Comparison of ENCODE assay signal across 10 cellular contexts in the genomic region with DNA sequence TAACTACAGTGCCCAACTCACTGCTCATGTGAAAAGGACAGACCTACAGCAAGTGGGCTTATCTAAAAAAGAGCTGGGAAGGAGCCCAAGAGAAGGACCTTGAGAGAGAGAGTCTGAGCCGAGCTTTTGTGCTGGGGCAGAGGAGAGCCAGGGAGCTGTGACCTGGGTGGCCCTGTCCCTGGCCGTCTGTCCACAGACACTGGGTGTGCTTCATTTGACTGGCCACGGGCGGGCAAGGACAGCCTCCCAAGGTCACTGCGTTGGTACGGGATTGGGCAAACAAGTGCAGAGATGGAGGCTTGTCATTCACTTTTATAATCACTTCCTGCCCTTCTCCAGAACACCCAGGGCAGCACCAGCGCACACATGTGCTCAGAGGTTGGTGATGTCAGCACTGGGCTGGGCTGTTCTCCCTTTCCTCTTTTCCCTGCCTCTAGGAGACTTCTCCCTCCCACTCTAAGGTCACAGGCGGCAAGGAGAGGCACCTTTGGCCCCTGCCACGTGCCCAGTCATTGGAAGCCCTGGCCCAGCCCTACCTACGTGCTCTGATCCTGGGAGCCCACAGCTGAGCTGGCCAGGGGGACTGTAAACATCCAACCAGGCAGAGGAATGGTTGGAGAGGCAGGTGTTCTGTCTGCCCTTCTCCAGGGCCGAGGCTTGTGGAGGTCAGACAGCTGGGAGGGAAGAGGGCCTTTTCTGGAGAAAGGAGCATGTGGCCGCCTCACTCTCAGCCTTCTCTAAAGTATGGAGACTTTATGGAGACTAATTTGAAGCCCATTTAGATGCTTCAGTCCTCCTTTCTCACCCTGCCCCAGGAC. TPM values are rescaled to one million over a fixed set of nuclear protein-coding genes. Genes with fewer than 3 reads are reported as not detected.
DNase-seq lines count a peak whose midpoint lies in the region; ATAC-seq and FAIRE-seq lines count a peak whose summit lies in the region.
"Had no signal": no experiment of that assay in that cellular context is flagged by ENCODE, and none has a peak within 500 bp of the region (broad histone marks: within the 10 kb centered on the region; RNA-seq: fewer than 3 reads in every experiment).

No MANE protein-coding gene starts in this region.

- peak; percentile 23 for FAIRE-seq in urothelium cell line (lab: Jason Lieb, UNC)

- peak; percentile 79 for DNase-seq in activated CD8-positive, alpha-beta memory T cell treated with anti-CD3 and anti-CD28 coated beads for 24 hours
- no peak for DNase-seq in activated CD8-positive, alpha-beta memory T cell treated with anti-CD3 and anti-CD28 coated beads, Interleukin-2, amount 50 U/mL, for 4 hours
- peak; percentile 29 for DNase-seq in activated effector memory CD4-positive, alpha-beta T cell treated with Interleukin-2 at 50 U/mL for 16 hours
- DNase-seq in mesenteric fat pad (ENCODE audit: low spot score): peak; percentile 88
- DNase-seq in urothelium cell line (ENCODE audit: low spot score): peak; percentile 37
- DNase-seq in iPS-NIHi7 (ENCODE audit: extremely low spot score): no peak
- no peak for DNase-seq in NCI-H187 (lab: John Stamatoyannopoulos, UW)

- no peak for ATAC-seq in HG03378 (IDR thresholded peaks at IDR 0.05; ENCODE audit: unreplicated experiment)

RNA-seq across cellular contexts. Expression of gene PSD4, which starts 6.4 kb away (rescaled TPM):
- 13.2 TPM for total RNA-seq in mesenteric fat pad

RNA-seq across cellular contexts. Expression of gene IL1RN, which starts 39.9 kb away (rescaled TPM):
- 8.9 TPM for total RNA-seq in mesenteric fat pad
- total RNA-seq: fibroblast of lung, skeletal muscle tissue had no signal

Comparison
In these comparisons a context has a peak if more than half of its experiments do, and no peak if none do; other contexts are left out.
1. DNase-seq: peak in activated CD8-positive, alpha-beta memory T cell treated with anti-CD3 and anti-CD28 coated beads for 24 hours (single experiment), activated effector memory CD4-positive, alpha-beta T cell treated with Interleukin-2 at 50 U/mL for 16 hours (single experiment), mesenteric fat pad (single experiment) and urothelium cell line (single experiment); none in activated CD8-positive, alpha-beta memory T cell treated with anti-CD3 and anti-CD28 coated beads, Interleukin-2, amount 50 U/mL, for 4 hours (single experiment), iPS-NIHi7 (single experiment) and NCI-H187 (0 of 2).